ENCODE assay signal across 14 cellular contexts in the genomic region with DNA sequence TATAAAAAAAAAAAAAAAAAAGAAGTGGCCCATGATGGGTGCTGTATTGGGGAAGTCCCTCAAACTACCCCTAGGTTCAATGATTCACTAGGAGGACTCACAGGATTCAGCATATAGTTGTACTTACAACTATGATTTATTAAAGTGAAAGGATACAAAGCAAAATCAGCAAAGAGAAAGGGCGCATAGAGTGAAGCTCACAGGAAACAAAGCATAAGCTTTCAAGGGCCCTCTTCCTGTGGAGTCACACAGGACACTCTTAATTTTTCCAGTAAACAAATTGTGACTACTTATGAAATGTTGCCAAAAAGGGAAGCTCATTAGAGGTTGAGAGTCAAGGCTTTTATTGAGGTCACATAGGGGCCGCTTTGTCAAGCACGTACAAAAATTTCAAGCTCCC.
DNase-seq lines count a peak whose midpoint lies in the region; ATAC-seq lines count a peak whose summit lies in the region.
"Had no signal": no experiment of that assay in that cellular context is flagged by ENCODE, and none has a peak within 500 bp of the region (broad histone marks: within the 10 kb centered on the region; RNA-seq: fewer than 3 reads in every experiment).

No MANE protein-coding gene starts in this region.

- H3K9me3 Mint-ChIP-seq in stimulated activated memory B cell treated with anti-CD40 and anti-IgM and Interleukin-4, amounts not matched to agents 10 μg/mL and 1 μg/mL and 100 μg/mL, for 72 hours = no peaks in the 10 kb centered on the region

- H3K4me1 Mint-ChIP-seq in stimulated activated memory B cell treated with anti-CD40 and anti-IgM and Interleukin-4, amounts not matched to agents 10 μg/mL and 1 μg/mL and 100 μg/mL, for 72 hours = no peaks in the 10 kb centered on the region

- DNase-seq in NCI-H345 (lab: John Stamatoyannopoulos, UW) = peak; percentile 54
- DNase-seq in NCI-H345 treated with DMSO at 0.1 percent for 48 hours (lab: John Stamatoyannopoulos, UW; ENCODE audit: unreplicated experiment) = no peak
- peak; percentile 52 for DNase-seq in NCI-H510A treated with DMSO at 0.1 percent for 48 hours (lab: John Stamatoyannopoulos, UW)
- no peak for DNase-seq in G401 (ENCODE audit: low spot score)
- DNase-seq in ecto neural progenitor cell (ENCODE audit: low spot score) = no peak
- no peak for DNase-seq in EL
- DNase-seq: activated CD8-positive, alpha-beta memory T cell treated with anti-CD3 and anti-CD28 coated beads for 24 hours; heart left ventricle; IMR-90; NCI-H446 treated with DMSO at 0.1 percent for 48 hours had no signal

- peaks cover 11% of the 10 kb centered on the region for H3K27me3 Mint-ChIP-seq in stimulated activated memory B cell treated with anti-CD40 and anti-IgM and Interleukin-4, amounts not matched to agents 10 μg/mL and 1 μg/mL and 100 μg/mL, for 72 hours

- ATAC-seq in HG03139 (IDR thresholded peaks at IDR 0.05; ENCODE audit: unreplicated experiment) = peak; percentile 64
- peak; percentile 67 for ATAC-seq in stimulated activated memory B cell treated with anti-CD40 and anti-IgM and Interleukin-4, amounts not matched to agents 10 μg/mL and 1 μg/mL and 100 μg/mL, for 72 hours
- ATAC-seq: A549, heart left ventricle, sciatic nerve had no signal

- no peak overlapping the region for H3K27ac Mint-ChIP-seq in stimulated activated memory B cell treated with anti-CD40 and anti-IgM and Interleukin-4, amounts not matched to agents 10 μg/mL and 1 μg/mL and 100 μg/mL, for 72 hours

- in situ Hi-C loops in G401 (cut with HindIII; ENCODE audit: low sequenced_read_pairs) = no loop called here

- no peaks in the 10 kb centered on the region for H3K36me3 Mint-ChIP-seq in stimulated activated memory B cell treated with anti-CD40 and anti-IgM and Interleukin-4, amounts not matched to agents 10 μg/mL and 1 μg/mL and 100 μg/mL, for 72 hours

- no peak overlapping the region for H3K4me3 Mint-ChIP-seq in stimulated activated memory B cell treated with anti-CD40 and anti-IgM and Interleukin-4, amounts not matched to agents 10 μg/mL and 1 μg/mL and 100 μg/mL, for 72 hours

Comparison
In these comparisons a context has a peak if more than half of its experiments do, and no peak if none do; other contexts are left out.
1. DNase-seq: peak in NCI-H345 (single experiment) and NCI-H510A treated with DMSO at 0.1 percent for 48 hours (single experiment); none in NCI-H345 treated with DMSO at 0.1 percent for 48 hours (single experiment), G401 (single experiment), ecto neural progenitor cell (single experiment) and EL (single experiment).